Comparison of ENCODE assay signal across 6 cellular contexts in the genomic region with DNA sequence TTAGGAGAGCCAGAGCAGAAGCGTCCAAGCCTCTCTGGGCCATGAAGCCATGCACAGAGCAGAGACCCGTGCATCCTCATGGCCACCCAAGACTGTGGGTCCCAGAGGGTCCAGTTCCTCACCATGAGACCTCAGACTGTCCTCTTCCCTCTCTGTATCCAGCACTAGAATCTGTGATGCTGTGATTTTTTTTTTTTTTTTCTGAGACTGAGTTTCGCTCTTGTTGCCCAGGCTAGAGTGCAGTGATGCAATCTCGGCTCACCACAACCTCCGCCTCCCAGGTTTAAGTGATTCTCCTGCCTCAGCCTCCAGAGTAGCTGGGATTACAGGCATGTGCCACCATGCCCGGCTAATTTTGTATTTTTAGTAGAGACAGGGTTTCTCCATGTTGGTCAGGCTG. TPM values are rescaled to one million over a fixed set of nuclear protein-coding genes. Genes with fewer than 3 reads are reported as not detected.
DNase-seq lines count a peak whose midpoint lies in the region; ATAC-seq and TF ChIP-seq lines count a peak whose summit lies in the region.
"Not testable (repeated sequence)": the region's sequence is repeated elsewhere in the genome, so short reads cannot be mapped to it uniquely, and the experiment has no call there.

No MANE protein-coding gene starts in this region.

- CTCF ChIA-PET in activated CD8-positive, alpha-beta memory T cell treated with anti-CD3 and anti-CD28 coated beads, Interleukin-2, amount 10 ng/mL, durations not matched to agents 7 days and 5 days (lab: Charles Lee) = interaction anchor here (1.0 to 6.3 kb wide), 4 partner anchors 9 to 27 kb away, joined by 3 to 78 read pairs (median 18); a partner anchor contains a TSS

- not testable (repeated sequence) for H3K27me3 ChIP-seq in liver (ENCODE audit: control insufficient read depth in 4 of 4, insufficient read depth in 4 of 4, low read length in 3 of 4); uterus

- not testable (repeated sequence) for TF ChIP-seq POLR2A in uterus (IDR thresholded peaks at IDR 0.05)

- H3K4me1 ChIP-seq in liver (ENCODE audit: control insufficient read depth in 4 of 4, insufficient read depth in 4 of 4, low read length in 3 of 4) (peaks cover 11 to 90% (median 69%) of the 10 kb centered on the region in 4 donors), uterus (peaks cover under 1 to 62% of the 10 kb centered on the region in 2 donors)

- intact Hi-C loops in uterus (cut with DNase I; ENCODE audit: low total_unique reads) = not testable (repeated sequence)

- peaks cover 32 to 54% (median 43%) of the 10 kb centered on the region in 3 donors for H3K4me1 Mint-ChIP-seq in IgD-negative memory B cell
- peaks cover 80% of the 10 kb centered on the region for H3K4me1 Mint-ChIP-seq in activated CD8-positive, alpha-beta memory T cell treated with anti-CD3 and anti-CD28 coated beads, Interleukin-2, amount 10 ng/mL, durations not matched to agents 7 days and 5 days
- H3K4me1 Mint-ChIP-seq in progenitor cell of endocrine pancreas (ENCODE audit: low read depth) = peaks cover 32% of the 10 kb centered on the region

- not testable (repeated sequence) for H3K9me3 ChIP-seq in liver (ENCODE audit: control insufficient read depth in 4 of 4, low read length in 3 of 4); uterus

- H3K9me3 Mint-ChIP-seq in IgD-negative memory B cell; activated CD8-positive, alpha-beta memory T cell treated with anti-CD3 and anti-CD28 coated beads, Interleukin-2, amount 10 ng/mL, durations not matched to agents 7 days and 5 days (ENCODE audit: low read depth); progenitor cell of endocrine pancreas (ENCODE audit: low read depth): not testable (repeated sequence)

- WGBS in liver = 88% methylated on average over 6 of the region's 6 CpGs

- not testable (repeated sequence) for ATAC-seq in activated CD8-positive, alpha-beta memory T cell treated with anti-CD3 and anti-CD28 coated beads, Interleukin-2, amount 10 ng/mL, durations not matched to agents 7 days and 5 days

- not testable (repeated sequence) for H3K9ac ChIP-seq in liver (ENCODE audit: low read depth in 1 of 2, low read length in 2 of 2)

- not testable (repeated sequence) for H3K4me3 ChIP-seq in liver (ENCODE audit: low read depth in 1 of 3, low read length in 3 of 3); uterus

- H3K36me3 Mint-ChIP-seq in IgD-negative memory B cell; progenitor cell of endocrine pancreas (ENCODE audit: insufficient read depth): not testable (repeated sequence)
- H3K36me3 Mint-ChIP-seq in activated CD8-positive, alpha-beta memory T cell treated with anti-CD3 and anti-CD28 coated beads, Interleukin-2, amount 10 ng/mL, durations not matched to agents 7 days and 5 days = peaks cover 28% of the 10 kb centered on the region

- DNase-seq in activated CD8-positive, alpha-beta memory T cell treated with anti-CD3 and anti-CD28 coated beads, Interleukin-2, amount 10 ng/mL, durations not matched to agents 7 days and 5 days; progenitor cell of endocrine pancreas (ENCODE audit: low spot score, unreplicated experiment); uterus: not testable (repeated sequence)

- H3K27ac ChIP-seq in cingulate gyrus (ENCODE audit: low read depth, low read length) (peak overlapping the region; percentile 54), liver (ENCODE audit: low read depth in 1 of 2, low read length in 2 of 2) (peak overlapping the region; percentile 14 to 77), uterus (peak overlapping the region; percentile 81 to 99)

- TF ChIP-seq RAD21 in liver (IDR thresholded peaks at IDR 0.05) = not testable (repeated sequence)

- not testable (repeated sequence) for H3K27me3 Mint-ChIP-seq in IgD-negative memory B cell; activated CD8-positive, alpha-beta memory T cell treated with anti-CD3 and anti-CD28 coated beads, Interleukin-2, amount 10 ng/mL, durations not matched to agents 7 days and 5 days; progenitor cell of endocrine pancreas

- not testable (repeated sequence) for H3K36me3 ChIP-seq in liver (ENCODE audit: control insufficient read depth in 4 of 4, insufficient read depth in 3 of 4, low read depth in 1 of 4, low read length in 3 of 4); uterus

- peak overlapping the region in 3 of 4 donors; percentile 73 to 85 (median 82) for H3K4me3 Mint-ChIP-seq in IgD-negative memory B cell
- peak overlapping the region; percentile 68 for H3K4me3 Mint-ChIP-seq in activated CD8-positive, alpha-beta memory T cell treated with anti-CD3 and anti-CD28 coated beads, Interleukin-2, amount 10 ng/mL, durations not matched to agents 7 days and 5 days
- H3K4me3 Mint-ChIP-seq in progenitor cell of endocrine pancreas (ENCODE audit: low read depth) = not testable (repeated sequence)

- TF ChIP-seq CTCF in liver (IDR thresholded peaks at IDR 0.05; ENCODE audit: low read depth, low read length, missing input control); progenitor cell of endocrine pancreas (IDR thresholded peaks at IDR 0.05; ENCODE audit: unreplicated experiment); uterus (IDR thresholded peaks at IDR 0.05): not testable (repeated sequence)

- H3K27ac Mint-ChIP-seq in IgD-negative memory B cell (peak overlapping the region; percentile 53 to 93 (median 59)), progenitor cell of endocrine pancreas (peak overlapping the region; percentile 91)
- H3K27ac Mint-ChIP-seq in activated CD8-positive, alpha-beta memory T cell treated with anti-CD3 and anti-CD28 coated beads, Interleukin-2, amount 10 ng/mL, durations not matched to agents 7 days and 5 days = peak overlapping the region; percentile 79

RNA-seq across cellular contexts. Expression of a gene that starts 8.8 kb away (rescaled TPM):
- 689 TPM for polyA plus RNA-seq in IgD-negative memory B cell
- 100 to 1,000 TPM; 450 to 509 TPM for total RNA-seq in activated CD8-positive, alpha-beta memory T cell treated with anti-CD3 and anti-CD28 coated beads, Interleukin-2, amount 10 ng/mL, durations not matched to agents 7 days and 5 days
- 10 to 100 TPM; 58.3 to 65.0 TPM for total RNA-seq in liver
- polyA plus RNA-seq in liver = 10 to 100 TPM; 59.5 to 86.3 TPM
- 158 and 171 TPM in 2 replicates for total RNA-seq in progenitor cell of endocrine pancreas
- total RNA-seq in uterus = 100 to 1,000 TPM; 123 to 325 (median 173) TPM

RNA-seq across cellular contexts. Expression of a gene that starts 24.1 kb away (rescaled TPM):
- polyA plus RNA-seq in IgD-negative memory B cell (not detected), liver (1 to 10 TPM in 1 of 2 donors, under 1 TPM in 1; 0.40 to 1.3 TPM)
- under 1 TPM; 0.16 to 0.70 TPM for total RNA-seq in activated CD8-positive, alpha-beta memory T cell treated with anti-CD3 and anti-CD28 coated beads, Interleukin-2, amount 10 ng/mL, durations not matched to agents 7 days and 5 days
- total RNA-seq in liver (1 to 10 TPM in 1 of 2 donors, under 1 TPM in 1; 0.56 to 1.5 TPM), progenitor cell of endocrine pancreas (24.6 and 27.6 TPM in 2 replicates), uterus (100 to 1,000 TPM in 1 of 4 donors, 10 to 100 TPM in 3; 24.1 to 113 (median 77.2) TPM)

RNA-seq across cellular contexts. Expression of a gene that starts 34.1 kb away (rescaled TPM):
- polyA plus RNA-seq in IgD-negative memory B cell (0.30 TPM), liver (under 1 TPM in 1 of 2 donors, not detected in 1; 0.03 TPM)
- not detected for total RNA-seq in activated CD8-positive, alpha-beta memory T cell treated with anti-CD3 and anti-CD28 coated beads, Interleukin-2, amount 10 ng/mL, durations not matched to agents 7 days and 5 days
- total RNA-seq in liver (under 1 TPM in 1 of 2 donors, not detected in 1; 0.08 TPM), progenitor cell of endocrine pancreas (not detected in 2 replicates), uterus (1 to 10 TPM in 1 of 4 donors, under 1 TPM in 1, not detected in 2; 0.90 to 1.5 TPM)

RNA-seq across cellular contexts. Expression of a gene that starts 39.7 kb away (rescaled TPM):
- not detected for polyA plus RNA-seq in IgD-negative memory B cell
- total RNA-seq in activated CD8-positive, alpha-beta memory T cell treated with anti-CD3 and anti-CD28 coated beads, Interleukin-2, amount 10 ng/mL, durations not matched to agents 7 days and 5 days = not detected
- 100 to 1,000 TPM in 1 of 2 donors, 10 to 100 TPM in 1; 98.1 to 166 TPM for total RNA-seq in liver
- polyA plus RNA-seq in liver = 100 to 1,000 TPM; 114 to 180 TPM
- 43.5 and 44.7 TPM in 2 replicates for total RNA-seq in progenitor cell of endocrine pancreas
- total RNA-seq in uterus = 1 to 10 TPM in 1 of 4 donors, under 1 TPM in 1, not detected in 2; 0.69 to 4.1 TPM

RNA-seq across cellular contexts. Expression of a gene that starts 47.4 kb away (rescaled TPM):
- 58.6 TPM for polyA plus RNA-seq in IgD-negative memory B cell
- total RNA-seq in activated CD8-positive, alpha-beta memory T cell treated with anti-CD3 and anti-CD28 coated beads, Interleukin-2, amount 10 ng/mL, durations not matched to agents 7 days and 5 days = 100 to 1,000 TPM in 1 of 2 experiments, 10 to 100 TPM in 1; 74.8 to 103 TPM
- total RNA-seq in liver = 10 to 100 TPM; 55.7 to 66.1 TPM
- 10 to 100 TPM; 60.3 to 91.2 TPM for polyA plus RNA-seq in liver
- 49.0 and 58.7 TPM in 2 replicates for total RNA-seq in progenitor cell of endocrine pancreas
- 10 to 100 TPM; 14.1 to 81.5 (median 25.1) TPM for total RNA-seq in uterus

Comparison
In these comparisons a context has a peak if more than half of its experiments do, and no peak if none do; other contexts are left out.
1. RNA of a gene that starts 24.1 kb away (total RNA-seq): 24.1 to 113 TPM in uterus and 24.6 to 27.6 TPM in progenitor cell of endocrine pancreas; 0.56 to 1.5 TPM in liver and 0.16 to 0.70 TPM in activated CD8-positive, alpha-beta memory T cell treated with anti-CD3 and anti-CD28 coated beads, Interleukin-2, amount 10 ng/mL, durations not matched to agents 7 days and 5 days; every median in the first group is over 10 times any median in the second.
2. Peak in every context shown above with its lines, with median percentiles within 50 percentile points of each other: H3K27ac Mint-ChIP-seq and H3K27ac ChIP-seq.